In genomic region chr6:36094786-36095496, GRCh38 we compare ENCODE assay signal across 8 cellular contexts.
DNase-seq lines count a peak whose midpoint lies in the region; ATAC-seq lines count a peak whose summit lies in the region.

No MANE protein-coding gene starts in this region.

- H3K27me3 Mint-ChIP-seq in memory B cell = no peaks in the 10 kb centered on the region

- peak overlapping the region; percentile 22 for H3K27ac Mint-ChIP-seq in memory B cell

- H3K4me1 Mint-ChIP-seq in memory B cell = peaks cover 10% of the 10 kb centered on the region

- peak; percentile 62 for ATAC-seq in HG03354 (IDR thresholded peaks at IDR 0.05; ENCODE audit: poor library complexity, severe bottlenecking, unreplicated experiment)
- ATAC-seq in memory B cell (ENCODE audit: low read depth) = peak; percentile 98
- no peak for ATAC-seq in HG03378 (IDR thresholded peaks at IDR 0.05; ENCODE audit: unreplicated experiment)

- H3K9me3 Mint-ChIP-seq in memory B cell = no peaks in the 10 kb centered on the region

- H3K36me3 Mint-ChIP-seq in memory B cell = no peaks in the 10 kb centered on the region

- no peak overlapping the region for H3K4me3 Mint-ChIP-seq in memory B cell

- DNase-seq in ELF-1 (ENCODE audit: low read depth, low spot score) (peak; percentile 85), NCI-H82 (lab: John Stamatoyannopoulos, UW) (peak; percentile 91), memory B cell (ENCODE audit: low spot score in 2 of 2) (peak; percentile 70 to 75)
- DNase-seq in activated CD8-positive, alpha-beta memory T cell treated with anti-CD3 and anti-CD28 coated beads for 1 hour (ENCODE audit: extremely low read depth in 1 of 2, low read depth in 1 of 2) = peak; percentile 41 to 75
- peak; percentile 76 for DNase-seq in effector CD8-positive, alpha-beta T cell (lab: John Stamatoyannopoulos, UW)
- DNase-seq in stimulated activated CD4-positive, alpha-beta T cell treated with anti-CD3 and anti-CD28 coated beads, TNF-alpha, amount 100 ng/mL, for 48 hours (ENCODE audit: low read depth in 3 of 3) = peak; percentile 55 to 78 (median 68)
